8 cellular contexts compared by ENCODE assay signal in the genomic region with DNA sequence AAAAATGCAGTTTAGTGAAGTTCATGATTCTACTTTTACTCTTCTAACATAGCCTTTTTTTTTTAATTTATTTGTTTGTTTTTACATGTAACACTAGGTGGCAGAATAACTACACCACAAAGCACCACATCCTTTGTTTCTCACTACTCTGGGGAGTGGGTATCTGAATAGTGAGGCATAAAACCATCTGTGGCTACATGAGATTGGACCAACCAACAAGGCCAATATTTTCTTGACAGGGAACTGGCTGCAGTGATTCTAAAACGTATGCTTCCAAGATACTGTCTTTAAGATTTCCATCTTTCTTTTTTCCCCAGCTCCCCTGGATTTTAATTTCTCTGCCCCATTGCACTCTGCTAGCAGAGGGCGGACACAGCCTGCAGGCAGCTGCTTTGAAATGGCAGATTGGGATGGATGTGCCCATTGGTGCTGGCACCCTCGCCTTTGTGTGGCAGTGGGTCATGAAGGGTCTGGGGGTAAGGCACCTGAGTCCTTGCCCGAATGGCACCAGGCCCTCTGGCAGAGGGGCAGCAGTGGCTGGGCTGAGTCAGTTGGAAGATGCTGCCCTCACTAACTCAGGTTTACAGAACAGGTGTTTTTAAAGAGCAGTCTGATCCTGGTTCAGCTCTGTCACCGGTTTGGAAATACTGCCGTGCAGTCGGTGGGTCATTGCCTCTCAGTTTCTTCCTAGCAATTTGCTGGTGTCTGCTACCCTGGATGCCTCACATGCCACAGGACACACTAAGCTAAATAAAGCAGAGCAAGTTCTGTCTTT.
DNase-seq lines count a peak whose midpoint lies in the region; ATAC-seq and TF ChIP-seq lines count a peak whose summit lies in the region.

No MANE protein-coding gene starts in this region.

- CTCF ChIA-PET in PC-9 (lab: Charles Lee): interaction anchor here (0.6 to 1.7 kb wide), 5 partner anchors 49 to 578 kb away, joined by 3 to 5 read pairs (median 4); no protein-coding TSS in a partner anchor

- H3K4me1 ChIP-seq in PC-9 (replicated peaks; ENCODE audit: insufficient read depth): peaks cover 66% of the 10 kb centered on the region
- peaks cover 51 to 73% of the 10 kb centered on the region in 2 donors for H3K4me1 ChIP-seq in duodenal mucosa (ENCODE audit: control insufficient read depth in 1 of 2, insufficient read depth in 2 of 2, low read length in 2 of 2)
- peaks cover 9 to 38% of the 10 kb centered on the region in 2 donors for H3K4me1 ChIP-seq in lung (ENCODE audit: control insufficient read depth in 2 of 2, insufficient read depth in 2 of 2, low read length in 2 of 2)
- H3K4me1 ChIP-seq in thymus (ENCODE audit: control insufficient read depth, insufficient read depth, low read length): peaks cover 3% of the 10 kb centered on the region

- intact Hi-C loops in PC-9 (cut with micrococcal nuclease; ENCODE audit: unreplicated experiment): loop anchor here (1.0 to 5.0 kb wide), 14 partner anchors 102 to 568 kb away; no protein-coding TSS in a partner anchor

- TF ChIP-seq CTCF in PC-9 (conservative IDR thresholded peaks at IDR 0.05): peak; percentile 90
- TF ChIP-seq CTCF in lung (IDR thresholded peaks at IDR 0.05; ENCODE audit: control extremely low read depth, extremely low read depth): peak; percentile 28

- no peaks in the 10 kb centered on the region for H3K79me2 ChIP-seq in PC-9 (ENCODE audit: low read depth)

- DNase-seq in NOMO-1 treated with DMSO at 0.1 percent for 48 hours (lab: John Stamatoyannopoulos, UW; ENCODE audit: unreplicated experiment) (peak; percentile 31), NOMO-1 treated with dmso at 0.1 percent for 144 hours (lab: John Stamatoyannopoulos, UW; ENCODE audit: unreplicated experiment) (no peak), HuH-7 (ENCODE audit: low spot score) (peak; percentile 20), PC-9 (peak; percentile 33 to 48), lung (ENCODE audit: low spot score) (no peak)

- H4K20me1 ChIP-seq in PC-9 (ENCODE audit: insufficient read depth): no peaks in the 10 kb centered on the region

- H3K36me3 ChIP-seq in PC-9 (ENCODE audit: low read depth) (no peaks in the 10 kb centered on the region), duodenal mucosa (ENCODE audit: control insufficient read depth in 1 of 2, insufficient read depth in 2 of 2, low read length in 2 of 2) (no peaks in the 10 kb centered on the region), lung (ENCODE audit: control insufficient read depth in 2 of 2, insufficient read depth in 2 of 2, low read length in 2 of 2) (no peaks in the 10 kb centered on the region), thymus (ENCODE audit: control insufficient read depth, insufficient read depth) (no peaks in the 10 kb centered on the region)

- ATAC-seq in lung (ENCODE audit: insufficient read depth, low FRiP score) (peak; percentile 66), HG03135 (IDR thresholded peaks at IDR 0.05; ENCODE audit: unreplicated experiment) (no peak)

- H3K4me2 ChIP-seq in PC-9: peak overlapping the region; percentile 57

- POLR2A ChIA-PET in PC-9 (lab: Charles Lee; ENCODE audit: unreplicated experiment): no interaction called here

- H3K9ac ChIP-seq in duodenal mucosa (ENCODE audit: low read depth in 1 of 2, low read length in 2 of 2): no peak overlapping the region

- H2AFZ ChIP-seq in PC-9: no peak overlapping the region

- BruUV-seq in PC-9 (replicated peaks; lab: Mats Ljungman, UMichigan): no TSS peak

- H3K4me3 ChIP-seq in PC-9 (no peak overlapping the region), duodenal mucosa (ENCODE audit: low read depth in 1 of 2, low read length in 2 of 2) (no peak overlapping the region), lung (no peak overlapping the region), thymus (ENCODE audit: low read length) (no peak overlapping the region)

- H3K27ac ChIP-seq in PC-9 (peak overlapping the region; percentile 93), duodenal mucosa (ENCODE audit: low read depth, low read length) (peak overlapping the region; percentile 17), lung (ENCODE audit: low read depth in 1 of 2, low read length in 1 of 2) (peak overlapping the region; percentile 41 to 76), thymus (ENCODE audit: low read depth) (peak overlapping the region; percentile 9)

- H3K9me2 ChIP-seq in PC-9 (ENCODE audit: insufficient read depth): no peaks in the 10 kb centered on the region

- WGBS in lung, 2 donors: 57 to 70% methylated on average over 7 of the region's 7 CpGs
- WGBS in thymus: 85% methylated on average over 7 of the region's 7 CpGs

- H3F3A ChIP-seq in PC-9 (ENCODE audit: insufficient read depth, low read depth): peaks cover 48% of the 10 kb centered on the region

- H3K9me3 ChIP-seq in PC-9 (ENCODE audit: insufficient read depth, low read depth) (peaks cover 5% of the 10 kb centered on the region), duodenal mucosa (ENCODE audit: control insufficient read depth in 1 of 2, low read length in 2 of 2) (no peaks in the 10 kb centered on the region), lung (ENCODE audit: control insufficient read depth in 2 of 2, insufficient read depth in 1 of 2, low read length in 1 of 2) (no peaks in the 10 kb centered on the region), thymus (ENCODE audit: control insufficient read depth) (no peaks in the 10 kb centered on the region)

- H3K27me3 ChIP-seq in PC-9 (ENCODE audit: insufficient read depth, low read depth): no peaks in the 10 kb centered on the region
- no peaks in the 10 kb centered on the region for H3K27me3 ChIP-seq in duodenal mucosa (ENCODE audit: control insufficient read depth in 1 of 2, insufficient read depth in 2 of 2, low read length in 2 of 2)
- no peaks in the 10 kb centered on the region for H3K27me3 ChIP-seq in lung (ENCODE audit: control insufficient read depth, insufficient read depth)
- no peaks in the 10 kb centered on the region for H3K27me3 ChIP-seq in thymus (ENCODE audit: control insufficient read depth, insufficient read depth)

Comparison
In these comparisons a context has a peak if more than half of its experiments do, and no peak if none do; other contexts are left out.
1. DNase-seq: peak in NOMO-1 treated with DMSO at 0.1 percent for 48 hours (single experiment), HuH-7 (single experiment) and PC-9 (2 of 2); none in NOMO-1 treated with dmso at 0.1 percent for 144 hours (single experiment) and lung (single experiment).
2. H3K27ac ChIP-seq: peak in every context shown above with its lines; median percentile 93 in PC-9; 58 in lung; 17 in duodenal mucosa; 9 in thymus.